ENCODE assay signal across 8 cellular contexts in the genomic region with DNA sequence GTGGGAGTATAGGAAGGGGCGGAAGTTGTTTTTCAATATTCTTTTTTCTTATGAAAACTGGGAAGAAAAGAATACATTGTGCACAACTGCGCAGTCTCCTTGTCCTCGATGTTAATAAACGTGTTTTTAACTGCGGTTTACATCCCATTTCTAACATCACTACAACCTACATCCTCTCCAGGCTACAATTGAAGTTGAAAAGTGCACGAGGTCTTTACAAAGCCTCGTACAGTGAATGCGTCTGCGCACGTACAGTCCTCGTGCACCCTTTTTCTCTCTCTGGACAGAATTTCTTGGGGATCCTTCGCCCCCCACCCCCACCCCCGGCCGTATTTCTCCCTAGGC.
DNase-seq lines count a peak whose midpoint lies in the region; ATAC-seq, FAIRE-seq and TF ChIP-seq lines count a peak whose summit lies in the region.
"Had no signal": no experiment of that assay in that cellular context is flagged by ENCODE, and none has a peak within 500 bp of the region (broad histone marks: within the 10 kb centered on the region; RNA-seq: fewer than 3 reads in every experiment).

No MANE protein-coding gene starts in this region.

- ATAC-seq in stimulated activated effector memory CD8-positive, alpha-beta T cell treated with anti-CD3 and anti-CD28 coated beads, Interleukin-12 subunit alpha, Interleukin-12 subunit beta, amount 100 ng/mL, for 72 hours: no peak
- no peak for ATAC-seq in GM18907 (IDR thresholded peaks at IDR 0.05; ENCODE audit: unreplicated experiment)

- H3K4me1 ChIP-seq in HUES48 (ENCODE audit: control insufficient read depth, insufficient read depth, low read length): peaks cover 8% of the 10 kb centered on the region; the same call in 1 of the 2 replicates
- H3K4me1 ChIP-seq in kidney (ENCODE audit: control insufficient read depth in 1 of 2, insufficient read depth in 1 of 2, low read depth in 1 of 2, low read length in 2 of 2): no peaks in the 10 kb centered on the region

- peak overlapping the region; percentile 56 for H3K4me3 ChIP-seq in HUES48 (ENCODE audit: low read depth, low read length)
- peak overlapping the region; percentile 9 to 47 for H3K4me3 ChIP-seq in kidney (ENCODE audit: low read length in 2 of 2)

- H3K4me3 Mint-ChIP-seq in activated naive CD8-positive, alpha-beta T cell treated with anti-CD3 and anti-CD28 coated beads for 36 hours: peak overlapping the region; percentile 63
- H3K4me3 Mint-ChIP-seq in stimulated activated effector memory CD8-positive, alpha-beta T cell treated with anti-CD3 and anti-CD28 coated beads, Interleukin-12 subunit alpha, Interleukin-12 subunit beta, amount 100 ng/mL, for 72 hours: peak overlapping the region; percentile 50

- H3K27ac ChIP-seq in HUES48 (ENCODE audit: low read depth, low read length) (no peak overlapping the region), kidney (ENCODE audit: low read depth in 2 of 2, low read length in 2 of 2) (no peak overlapping the region)

- H3K36me3 Mint-ChIP-seq in activated naive CD8-positive, alpha-beta T cell treated with anti-CD3 and anti-CD28 coated beads for 36 hours: no peaks in the 10 kb centered on the region
- H3K36me3 Mint-ChIP-seq in stimulated activated effector memory CD8-positive, alpha-beta T cell treated with anti-CD3 and anti-CD28 coated beads, Interleukin-12 subunit alpha, Interleukin-12 subunit beta, amount 100 ng/mL, for 72 hours: no peaks in the 10 kb centered on the region

- H3K9me3 ChIP-seq in HUES48 (ENCODE audit: control insufficient read depth, insufficient read depth, low read length) (peaks cover 10% of the 10 kb centered on the region; the same call in 1 of the 2 replicates), kidney (ENCODE audit: control insufficient read depth in 1 of 2, low read length in 2 of 2) (no peaks in the 10 kb centered on the region)

- peaks cover 3% of the 10 kb centered on the region for H3K9me3 Mint-ChIP-seq in activated naive CD8-positive, alpha-beta T cell treated with anti-CD3 and anti-CD28 coated beads for 36 hours
- H3K9me3 Mint-ChIP-seq in stimulated activated effector memory CD8-positive, alpha-beta T cell treated with anti-CD3 and anti-CD28 coated beads, Interleukin-12 subunit alpha, Interleukin-12 subunit beta, amount 100 ng/mL, for 72 hours: no peaks in the 10 kb centered on the region

- H3K9ac ChIP-seq in HUES48 (ENCODE audit: low read depth, low read length): no peak overlapping the region
- H3K9ac ChIP-seq in kidney (ENCODE audit: low read length in 2 of 2): no peak overlapping the region

- no peak overlapping the region for H3K27ac Mint-ChIP-seq in activated naive CD8-positive, alpha-beta T cell treated with anti-CD3 and anti-CD28 coated beads for 36 hours
- H3K27ac Mint-ChIP-seq in stimulated activated effector memory CD8-positive, alpha-beta T cell treated with anti-CD3 and anti-CD28 coated beads, Interleukin-12 subunit alpha, Interleukin-12 subunit beta, amount 100 ng/mL, for 72 hours: no peak overlapping the region

- no peak for DNase-seq in activated naive CD8-positive, alpha-beta T cell treated with anti-CD3 and anti-CD28 coated beads for 36 hours
- DNase-seq in kidney (no peak), NCI-H2227 treated with DMSO at 0.1 percent for 48 hours (lab: John Stamatoyannopoulos, UW) (no peak), NCI-H345 (lab: John Stamatoyannopoulos, UW) (no peak)
- no peak for DNase-seq in stimulated activated effector memory CD8-positive, alpha-beta T cell treated with anti-CD3 and anti-CD28 coated beads, Interleukin-12 subunit alpha, Interleukin-12 subunit beta, amount 100 ng/mL, for 72 hours (ENCODE audit: low spot score in 2 of 2)

- peaks cover 65% of the 10 kb centered on the region for H3K27me3 Mint-ChIP-seq in activated naive CD8-positive, alpha-beta T cell treated with anti-CD3 and anti-CD28 coated beads for 36 hours

- H3K27me3 ChIP-seq in HUES48 (ENCODE audit: control insufficient read depth, insufficient read depth, low read length): peaks cover 35% of the 10 kb centered on the region

- TF ChIP-seq CTCF in kidney (IDR thresholded peaks at IDR 0.05; ENCODE audit: borderline replicate concordance, extremely low read depth, insufficient read depth): no peak

- H3K36me3 ChIP-seq in HUES48 (ENCODE audit: control insufficient read depth, insufficient read depth, low read length) (no peaks in the 10 kb centered on the region), kidney (ENCODE audit: control insufficient read depth in 1 of 2, insufficient read depth in 2 of 2, low read length in 2 of 2) (no peaks in the 10 kb centered on the region)

- intact Hi-C loops in kidney (cut with DNase I): no loop called here

- H3K4me1 Mint-ChIP-seq in activated naive CD8-positive, alpha-beta T cell treated with anti-CD3 and anti-CD28 coated beads for 36 hours: peaks cover 11% of the 10 kb centered on the region
- no peaks in the 10 kb centered on the region for H3K4me1 Mint-ChIP-seq in stimulated activated effector memory CD8-positive, alpha-beta T cell treated with anti-CD3 and anti-CD28 coated beads, Interleukin-12 subunit alpha, Interleukin-12 subunit beta, amount 100 ng/mL, for 72 hours

- FAIRE-seq in kidney (lab: Jason Lieb, UNC): no peak
- FAIRE-seq: GM18507 had no signal
